In the genomic region with DNA sequence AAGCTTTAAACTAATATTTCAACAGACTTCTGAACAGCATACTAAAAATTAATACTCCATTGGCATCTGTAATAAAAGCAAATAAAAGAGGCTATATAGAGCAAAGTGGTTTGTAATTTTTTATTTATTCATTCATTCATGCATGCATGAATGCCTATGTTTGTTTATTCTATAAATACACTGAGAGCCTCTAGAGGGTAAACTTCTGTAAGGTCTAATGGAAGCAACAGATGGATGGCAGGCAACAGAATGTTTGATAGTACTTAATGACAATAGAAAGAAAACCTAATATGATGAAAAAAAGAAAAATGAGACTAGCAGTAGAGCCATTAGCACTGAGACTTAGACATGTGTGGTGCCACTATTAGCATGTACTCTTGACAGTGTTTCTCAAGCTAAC, we compare ENCODE assay signal across 1 cellular context.
TF ChIP-seq lines count a peak whose summit lies in the region.

No MANE protein-coding gene starts in this region.

TF ChIP-seq in HEK293, 187 proteins besides CTCF, POLR2A, EP300 and RAD21:
- TF ChIP-seq ZNF239 (tag by site-specific recombination; IDR thresholded peaks at IDR 0.05) (no peak), SCRT2 (tag by site-specific recombination; IDR thresholded peaks at IDR 0.05) (peak; percentile 68)
